In genomic region chr15:28955160-28955502, GRCh38 we compare ENCODE assay signal across 9 cellular contexts.
A peak's percentile ranks its signal among the peaks of the same experiment; 100 is the strongest.
DNase-seq lines count a peak whose midpoint lies in the region; ATAC-seq and TF ChIP-seq lines count a peak whose summit lies in the region.
"Had no signal": no experiment of that assay in that cellular context is flagged by ENCODE, and none has a peak within 500 bp of the region (broad histone marks: within the 10 kb centered on the region; RNA-seq: fewer than 3 reads in every experiment).

No MANE protein-coding gene starts in this region.

- H4K20me1 ChIP-seq in neural progenitor cell (ENCODE audit: low read depth), result peaks cover 9% of the 10 kb centered on the region

- H3K79me2 ChIP-seq in neural progenitor cell (ENCODE audit: low read depth), result peaks cover 9% of the 10 kb centered on the region

- CTCF ChIA-PET in activated CD8-positive, alpha-beta T cell treated with anti-CD3 and anti-CD28 coated beads for 36 hours (lab: Charles Lee), result interaction anchor here (0.8 to 2.7 kb wide), 7 partner anchors 13 to 147 kb away, joined by 3 to 14 read pairs (median 3); no protein-coding TSS in a partner anchor

- H3K27me3 Mint-ChIP-seq in activated CD8-positive, alpha-beta T cell treated with anti-CD3 and anti-CD28 coated beads for 36 hours, result no peaks in the 10 kb centered on the region
- peaks cover 2% of the 10 kb centered on the region for H3K27me3 Mint-ChIP-seq in neural progenitor cell (ENCODE audit: insufficient read depth, low read depth)

- TF ChIP-seq CTCF in activated CD8-positive, alpha-beta T cell treated with anti-CD3 and anti-CD28 coated beads for 36 hours (IDR thresholded peaks at IDR 0.05), result no peak
- TF ChIP-seq CTCF in neural progenitor cell (IDR thresholded peaks at IDR 0.05), result no peak

- H3K9me3 ChIP-seq in KOPT-K1 (ENCODE audit: insufficient read depth, low read length, poor library complexity, severe bottlenecking), result no peaks in the 10 kb centered on the region
- H3K9me3 ChIP-seq in neural progenitor cell (ENCODE audit: low read depth), result no peaks in the 10 kb centered on the region

- peak; percentile 83 for ATAC-seq in activated CD8-positive, alpha-beta T cell treated with anti-CD3 and anti-CD28 coated beads for 36 hours
- ATAC-seq in GM21360 (IDR thresholded peaks at IDR 0.05; ENCODE audit: unreplicated experiment), result no peak
- ATAC-seq in GM18505 (IDR thresholded peaks at IDR 0.05; ENCODE audit: unreplicated experiment), result no peak

- H3F3A ChIP-seq in neural progenitor cell (ENCODE audit: low read depth), result peaks cover 8% of the 10 kb centered on the region

- H3K4me1 Mint-ChIP-seq in activated CD8-positive, alpha-beta T cell treated with anti-CD3 and anti-CD28 coated beads for 36 hours (ENCODE audit: low read depth), result peaks cover 54% of the 10 kb centered on the region
- peaks cover 30% of the 10 kb centered on the region for H3K4me1 Mint-ChIP-seq in neural progenitor cell

- DNase-seq in NCI-H510A treated with DMSO at 0.1 percent for 48 hours (lab: John Stamatoyannopoulos, UW) (peak; percentile 26), NCI-H510A (lab: John Stamatoyannopoulos, UW) (no peak), neural progenitor cell (ENCODE audit: low spot score) (peak; percentile 41), NCI-H146 (lab: John Stamatoyannopoulos, UW) (no peak)
- DNase-seq in activated CD8-positive, alpha-beta T cell treated with anti-CD3 and anti-CD28 coated beads for 36 hours, result peak; percentile 69
- DNase-seq: activated CD4-positive, alpha-beta T cell treated with anti-CD3 and anti-CD28 coated beads, Interleukin-2, amount 50 U/mL, for 1 hour had no signal

- H3K4me3 ChIP-seq in neural progenitor cell, result no peak overlapping the region

- peak overlapping the region; percentile 24 for H3K4me2 ChIP-seq in neural progenitor cell

- no peak overlapping the region for H3K9ac ChIP-seq in neural progenitor cell

- H3K27me3 ChIP-seq in neural progenitor cell, result no peaks in the 10 kb centered on the region

- peak overlapping the region; percentile 94 for H3K27ac ChIP-seq in KOPT-K1 (ENCODE audit: low read depth, low read length, poor library complexity, severe bottlenecking)
- H3K27ac ChIP-seq in neural progenitor cell, result peak overlapping the region; percentile 80

- no peak for TF ChIP-seq POLR2A in GM18505 (IDR thresholded peaks at IDR 0.05; ENCODE audit: borderline replicate concordance, extremely low read depth, insufficient read depth, insufficient read length)

- POLR2A ChIA-PET in activated CD8-positive, alpha-beta T cell treated with anti-CD3 and anti-CD28 coated beads for 36 hours (lab: Charles Lee), result no interaction called here

- intact Hi-C loops in activated CD8-positive, alpha-beta T cell treated with anti-CD3 and anti-CD28 coated beads for 36 hours (cut with micrococcal nuclease), result no loop called here

- no peak overlapping the region for H2AFZ ChIP-seq in neural progenitor cell (replicated peaks)

- peak overlapping the region; percentile 9 for H3K4me3 Mint-ChIP-seq in activated CD8-positive, alpha-beta T cell treated with anti-CD3 and anti-CD28 coated beads for 36 hours
- H3K4me3 Mint-ChIP-seq in neural progenitor cell, result peak overlapping the region; percentile 48

- H3K9me3 Mint-ChIP-seq in activated CD8-positive, alpha-beta T cell treated with anti-CD3 and anti-CD28 coated beads for 36 hours, result no peaks in the 10 kb centered on the region
- H3K9me3 Mint-ChIP-seq in neural progenitor cell, result peaks cover 4% of the 10 kb centered on the region

- peak overlapping the region; percentile 55 for H3K27ac Mint-ChIP-seq in activated CD8-positive, alpha-beta T cell treated with anti-CD3 and anti-CD28 coated beads for 36 hours
- no peak overlapping the region for H3K27ac Mint-ChIP-seq in neural progenitor cell

- H3K36me3 ChIP-seq in KOPT-K1 (ENCODE audit: insufficient read depth, low read length) (no peaks in the 10 kb centered on the region), neural progenitor cell (no peaks in the 10 kb centered on the region)

- peaks cover 19% of the 10 kb centered on the region for H3K4me1 ChIP-seq in neural progenitor cell

- H3K36me3 Mint-ChIP-seq in activated CD8-positive, alpha-beta T cell treated with anti-CD3 and anti-CD28 coated beads for 36 hours (ENCODE audit: low read depth), result no peaks in the 10 kb centered on the region
- peaks cover 21% of the 10 kb centered on the region for H3K36me3 Mint-ChIP-seq in neural progenitor cell

Comparison
In these comparisons a context has a peak if more than half of its experiments do, and no peak if none do; other contexts are left out.
1. DNase-seq: peak in NCI-H510A treated with DMSO at 0.1 percent for 48 hours (single experiment), activated CD8-positive, alpha-beta T cell treated with anti-CD3 and anti-CD28 coated beads for 36 hours (single experiment) and neural progenitor cell (single experiment); none in NCI-H510A (single experiment) and NCI-H146 (single experiment).